ENCODE assay signal across 26 cellular contexts in genomic region chr1:42417191-42417590, GRCh38. TPM values are rescaled to one million over a fixed set of nuclear protein-coding genes. Genes with fewer than 3 reads are reported as not detected.
"Had no signal": no experiment of that assay in that cellular context is flagged by ENCODE, and none has a peak within 500 bp of the region (broad histone marks: within the 10 kb centered on the region; RNA-seq: fewer than 3 reads in every experiment).

No MANE protein-coding gene starts in this region.

- H3K27ac ChIP-seq: adrenal gland, Peyer's patch, RWPE1 had no signal

- ATAC-seq: K562, T-cell had no signal

- H3K36me3 ChIP-seq: adrenal gland, Peyer's patch had no signal

- H3K27me3 ChIP-seq: adrenal gland, Peyer's patch had no signal

- H3K4me3 ChIP-seq: adrenal gland, K562, Peyer's patch had no signal

- H3K9me3 ChIP-seq: adrenal gland, Peyer's patch had no signal

- DNase-seq: activated B cell treated with CpG ODN at 0.5 μM for 24 hours; activated CD4-positive, alpha-beta memory T cell treated with anti-CD3 and anti-CD28 coated beads, Interleukin-2, amount 10 ng/mL, durations not matched to agents 7 days and 5 days; activated CD4-positive, alpha-beta T cell treated with anti-CD3 and anti-CD28 coated beads, Interleukin-2, amount 50 U/mL, for 1 hour; activated naive CD4-positive, alpha-beta T cell treated with anti-CD3 and anti-CD28 coated beads, Interleukin-2, amount 50 U/mL, for 16 hours; activated naive CD8-positive, alpha-beta T cell treated with anti-CD3 and anti-CD28 coated beads, Interleukin-2, amount 10 ng/mL, durations not matched to agents 7 days and 5 days; activated T-cell treated with anti-CD3 and anti-CD28 coated beads, Interleukin-2, amount 50 U/mL, for 1 hour; adrenal gland; anterior cingulate cortex; Karpas-422; MM.1S; NCI-H1105; NCI-H1436; NCI-H1694 treated with DMSO at 0.1 percent for 48 hours; NCI-H2029 treated with DMSO at 0.1 percent for 48 hours; NCI-H345; NCI-H510A; NCI-H69; NK-92 treated with Interleukin-12 subunit alpha and Interleukin-12 subunit beta, amount 100 ng/mL, for 24 hours; Peyer's patch; SHP77 treated with DMSO at 0.1 percent for 48 hours; T-cell; T-helper 2 cell; T1000 had no signal

RNA-seq across cellular contexts. Expression of gene RIMKLA, which starts 36.6 kb away (rescaled TPM):
- total RNA-seq: bronchial epithelial cell had no signal

RNA-seq across cellular contexts. Expression of gene ZMYND12, which starts 38.6 kb away (rescaled TPM):
- total RNA-seq: K562 had no signal
